In the genomic region with DNA sequence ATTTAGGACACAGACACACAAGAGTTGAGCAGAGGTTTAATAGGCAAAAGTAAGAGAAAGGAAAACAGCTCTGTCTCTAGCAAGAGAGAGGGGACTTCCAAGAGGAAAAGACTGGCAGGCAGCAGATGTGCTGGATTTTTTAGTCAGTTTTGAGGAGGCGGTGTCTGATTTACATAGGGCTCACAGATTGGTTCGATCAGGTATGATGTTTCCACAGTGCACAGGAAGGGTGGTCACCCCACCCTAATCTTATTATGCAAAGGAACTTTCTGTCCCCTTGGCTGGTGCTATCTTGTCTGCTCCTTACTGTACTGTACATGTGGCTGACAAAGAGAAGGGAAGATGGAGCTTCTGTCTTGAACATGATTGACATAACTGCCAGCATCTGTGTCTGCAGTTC, we compare ENCODE assay signal across 9 cellular contexts. TPM values are rescaled to one million over a fixed set of nuclear protein-coding genes. Genes with fewer than 3 reads are reported as not detected.
DNase-seq lines count a peak whose midpoint lies in the region; ATAC-seq and TF ChIP-seq lines count a peak whose summit lies in the region.
"Had no signal": no experiment of that assay in that cellular context is flagged by ENCODE, and none has a peak within 500 bp of the region (broad histone marks: within the 10 kb centered on the region; RNA-seq: fewer than 3 reads in every experiment).

No MANE protein-coding gene starts in this region.

- H3K27ac Mint-ChIP-seq in immature natural killer cell: peak overlapping the region in 5 of 6 donors; percentile 6 to 71 (median 49)

- H3K4me3 ChIP-seq in GM12864 (ENCODE audit: low read depth, low read length): no peak overlapping the region

- H3K9me3 Mint-ChIP-seq in immature natural killer cell: no peaks in the 10 kb centered on the region
- H3K9me3 Mint-ChIP-seq: central memory CD8-positive, alpha-beta T cell had no signal

- H3K4me1 Mint-ChIP-seq in immature natural killer cell: no peaks in the 10 kb centered on the region
- H3K4me1 Mint-ChIP-seq: central memory CD8-positive, alpha-beta T cell had no signal

- peaks cover 0 to 2% (median 0%) of the 10 kb centered on the region in 3 donors for H3K27me3 Mint-ChIP-seq in immature natural killer cell (ENCODE audit: low read depth in 3 of 3)
- H3K27me3 Mint-ChIP-seq: central memory CD8-positive, alpha-beta T cell had no signal

- H3K36me3 Mint-ChIP-seq in immature natural killer cell: peaks cover 15 to 24% (median 16%) of the 10 kb centered on the region in 3 donors

- no peak for TF ChIP-seq CTCF in GM12864 (IDR thresholded peaks at IDR 0.05; ENCODE audit: low read depth, low read length, missing control alignments)
- no peak for TF ChIP-seq CTCF in omental fat pad (IDR thresholded peaks at IDR 0.05)

- peak; percentile 56 for DNase-seq in GM12864 (ENCODE audit: low read depth)
- peak; percentile 97 for DNase-seq in NCI-H82 (lab: John Stamatoyannopoulos, UW)
- no peak for DNase-seq in immature natural killer cell
- DNase-seq in omental fat pad (ENCODE audit: low spot score): no peak
- no peak for DNase-seq in T-helper 9 cell
- no peak for DNase-seq in H4 (ENCODE audit: low spot score)

- peak; percentile 86 for ATAC-seq in GM21528 (IDR thresholded peaks at IDR 0.05; ENCODE audit: low FRiP score, unreplicated experiment)
- ATAC-seq in omental fat pad (ENCODE audit: low FRiP score): no peak
- ATAC-seq in HG03565 (IDR thresholded peaks at IDR 0.05; ENCODE audit: unreplicated experiment): no peak

- H3K4me3 Mint-ChIP-seq in immature natural killer cell: no peak overlapping the region
- H3K4me3 Mint-ChIP-seq: central memory CD8-positive, alpha-beta T cell had no signal

RNA-seq across cellular contexts. Expression of a gene that starts 25.3 kb away (rescaled TPM):
- 10 to 100 TPM; 33.7 to 48.0 (median 44.2) TPM for polyA plus RNA-seq in immature natural killer cell
- 10 to 100 TPM; 47.3 to 73.0 (median 61.5) TPM for total RNA-seq in omental fat pad
- total RNA-seq in H4 (2014; rRNA removed; shearing (Covaris generic)): 60.4 and 85.7 TPM in 2 replicates

RNA-seq across cellular contexts. Expression of a gene that starts 28.0 kb away (rescaled TPM):
- polyA plus RNA-seq in immature natural killer cell: 10 to 100 TPM; 36.3 to 60.4 (median 52.9) TPM
- total RNA-seq in omental fat pad: 10 to 100 TPM; 23.0 to 34.8 (median 26.4) TPM
- 26.0 and 32.2 TPM in 2 replicates for total RNA-seq in H4 (2014; rRNA removed; shearing (Covaris generic))

RNA-seq across cellular contexts. Expression of a gene that starts 36.0 kb away (rescaled TPM):
- not detected for polyA plus RNA-seq in immature natural killer cell
- total RNA-seq in omental fat pad: not detected
- total RNA-seq in H4 (2014; rRNA removed; shearing (Covaris generic)): not detected in 2 replicates

RNA-seq across cellular contexts. Expression of a gene that starts 45.1 kb away (rescaled TPM):
- polyA plus RNA-seq in immature natural killer cell: not detected
- total RNA-seq in omental fat pad: 1 to 10 TPM in 1 of 4 donors, under 1 TPM in 1, not detected in 2; 0.46 to 2.3 TPM
- total RNA-seq in H4 (2014; rRNA removed; shearing (Covaris generic)): 1.9 TPM in 1 of 2 replicates, not detected in the other

Comparison
In these comparisons a context has a peak if more than half of its experiments do, and no peak if none do; other contexts are left out.
1. DNase-seq: peak in GM12864 (single experiment) and NCI-H82 (single experiment); none in immature natural killer cell (0 of 3), omental fat pad (single experiment), T-helper 9 cell (single experiment) and H4 (single experiment).